8 cellular contexts compared by ENCODE assay signal in genomic region chr4:110005461-110006056, GRCh38.
DNase-seq lines count a peak whose midpoint lies in the region; ATAC-seq and TF ChIP-seq lines count a peak whose summit lies in the region.

No MANE protein-coding gene starts in this region.

- peak; percentile 74 for ATAC-seq in GM21786 (IDR thresholded peaks at IDR 0.05; ENCODE audit: unreplicated experiment)
- peak; percentile 71 for ATAC-seq in omental fat pad (ENCODE audit: low FRiP score)

- DNase-seq in activated gamma-delta T cell treated with anti-CD3 and anti-CD28 coated beads, Interleukin-2, amount 50 U/mL, for 16 hours (ENCODE audit: low read depth), result peak; percentile 1
- no peak for DNase-seq in activated gamma-delta T cell (lab: John Stamatoyannopoulos, UW)
- peak; percentile 46 for DNase-seq in LNCaP clone FGC (ENCODE audit: low read depth)
- DNase-seq in SKM-1 (lab: John Stamatoyannopoulos, UW; ENCODE audit: unreplicated experiment), result peak; percentile 47
- DNase-seq in fibroblast of gingiva (ENCODE audit: low read depth), result peak; percentile 62
- no peak for DNase-seq in omental fat pad (ENCODE audit: low spot score)
- no peak for DNase-seq in GOT3 (lab: John Stamatoyannopoulos, UW)

- TF ChIP-seq CTCF in LNCaP clone FGC (IDR thresholded peaks at IDR 0.05; ENCODE audit: control insufficient read depth, extremely low read depth, insufficient read depth) (peak; percentile 73), omental fat pad (IDR thresholded peaks at IDR 0.05) (no peak)

- no peak overlapping the region for H3K4me3 ChIP-seq in LNCaP clone FGC (ENCODE audit: low read depth, low read length)

Comparison
In these comparisons a context has a peak if more than half of its experiments do, and no peak if none do; other contexts are left out.
1. DNase-seq: peak in activated gamma-delta T cell treated with anti-CD3 and anti-CD28 coated beads, Interleukin-2, amount 50 U/mL, for 16 hours (single experiment), LNCaP clone FGC (single experiment), SKM-1 (single experiment) and fibroblast of gingiva (single experiment); none in activated gamma-delta T cell (single experiment), omental fat pad (single experiment) and GOT3 (single experiment).